Comparison of ENCODE assay signal across 20 cellular contexts in genomic region chr6:169977434-169978265, GRCh38.
"Had no signal": no experiment of that assay in that cellular context is flagged by ENCODE, and none has a peak within 500 bp of the region (broad histone marks: within the 10 kb centered on the region; RNA-seq: fewer than 3 reads in every experiment).

No MANE protein-coding gene starts in this region.

- H3K27me3 ChIP-seq: transverse colon, uterus had no signal

- H3K36me3 ChIP-seq: left ventricle myocardium inferior, transverse colon, uterus had no signal

- H3K27ac Mint-ChIP-seq: activated CD8-positive, alpha-beta T cell treated with anti-CD3 and anti-CD28 coated beads, Interleukin-2, amount 10 ng/mL, durations not matched to agents 7 days and 5 days; activated naive CD4-positive, alpha-beta T cell treated with anti-CD3 and anti-CD28 coated beads, Interleukin-2, amount 50 U/mL, for 24 hours; dendritic cell treated with granulocyte-macrophage colony-stimulating factor and Interleukin-4, amounts not matched to agents 40 ng/mL and 50 ng/mL, for 4 days; nephron progenitor cell had no signal

- H3K9me3 ChIP-seq: left ventricle myocardium inferior, mucosa of descending colon, transverse colon, uterus had no signal

- ATAC-seq: activated CD8-positive, alpha-beta T cell treated with anti-CD3 and anti-CD28 coated beads, Interleukin-2, amount 10 ng/mL, durations not matched to agents 7 days and 5 days; stimulated activated naive CD8-positive, alpha-beta T cell treated with anti-CD3 and anti-CD28 coated beads, Interleukin-15, Interleukin-2, amounts not matched to agents 100 U/mL and 50 U/mL, for 24 hours had no signal

- H3K27ac ChIP-seq: left ventricle myocardium inferior, transverse colon, uterus had no signal

- H3K27me3 Mint-ChIP-seq: activated naive CD4-positive, alpha-beta T cell treated with anti-CD3 and anti-CD28 coated beads, Interleukin-2, amount 50 U/mL, for 24 hours had no signal

- FAIRE-seq: endometrium had no signal

- DNase-seq: activated CD4-positive, alpha-beta T cell treated with anti-CD3 and anti-CD28 coated beads for 1 hour; activated CD4-positive, alpha-beta T cell treated with anti-CD3 and anti-CD28 coated beads, Interleukin-2, amount 50 U/mL, for 1 hour; activated CD8-positive, alpha-beta T cell treated with anti-CD3 and anti-CD28 coated beads, Interleukin-2, amount 10 ng/mL, durations not matched to agents 7 days and 5 days; activated gamma-delta T cell treated with Interleukin-2 at 50 U/mL for 16 hours; caudate nucleus; effector CD4-positive, alpha-beta T cell; erythroblast; left ventricle myocardium inferior; mesenchymal stem cell; nephron progenitor cell; nucleus accumbens; stimulated activated CD4-positive, alpha-beta T cell treated with anti-CD3 and anti-CD28 coated beads, Interleukin-4, amount 100 ng/mL, for 24 hours; stimulated activated naive CD8-positive, alpha-beta T cell treated with anti-CD3 and anti-CD28 coated beads, Interleukin-15, Interleukin-2, amounts not matched to agents 100 U/mL and 50 U/mL, for 24 hours; transverse colon; uterus had no signal

- H3K4me3 ChIP-seq: left ventricle myocardium inferior, mucosa of descending colon, transverse colon, uterus had no signal

- H3K4me3 Mint-ChIP-seq: activated CD8-positive, alpha-beta T cell treated with anti-CD3 and anti-CD28 coated beads, Interleukin-2, amount 10 ng/mL, durations not matched to agents 7 days and 5 days; activated naive CD4-positive, alpha-beta T cell treated with anti-CD3 and anti-CD28 coated beads, Interleukin-2, amount 50 U/mL, for 24 hours; dendritic cell treated with granulocyte-macrophage colony-stimulating factor and Interleukin-4, amounts not matched to agents 40 ng/mL and 50 ng/mL, for 4 days; nephron progenitor cell had no signal

- H3K4me1 Mint-ChIP-seq: activated naive CD4-positive, alpha-beta T cell treated with anti-CD3 and anti-CD28 coated beads, Interleukin-2, amount 50 U/mL, for 24 hours had no signal

- H3K4me1 ChIP-seq: transverse colon, uterus had no signal

- H3K36me3 Mint-ChIP-seq: activated naive CD4-positive, alpha-beta T cell treated with anti-CD3 and anti-CD28 coated beads, Interleukin-2, amount 50 U/mL, for 24 hours; brain had no signal

- H3K9me3 Mint-ChIP-seq: activated naive CD4-positive, alpha-beta T cell treated with anti-CD3 and anti-CD28 coated beads, Interleukin-2, amount 50 U/mL, for 24 hours; dendritic cell treated with granulocyte-macrophage colony-stimulating factor and Interleukin-4, amounts not matched to agents 40 ng/mL and 50 ng/mL, for 4 days; nephron progenitor cell had no signal
